ENCODE assay signal across 14 cellular contexts in genomic region chrX:105872921-105873320, GRCh38. TPM values are rescaled to one million over a fixed set of nuclear protein-coding genes. Genes with fewer than 3 reads are reported as not detected.
DNase-seq lines count a peak whose midpoint lies in the region; ATAC-seq and TF ChIP-seq lines count a peak whose summit lies in the region.
"Had no signal": no experiment of that assay in that cellular context is flagged by ENCODE, and none has a peak within 500 bp of the region (broad histone marks: within the 10 kb centered on the region; RNA-seq: fewer than 3 reads in every experiment).

No MANE protein-coding gene starts in this region.

- H3K27me3 ChIP-seq in adipocyte (replicated peaks; ENCODE audit: control insufficient read depth, insufficient read depth, low read length), result peaks cover 3% of the 10 kb centered on the region
- H3K27me3 ChIP-seq in fibroblast of lung (ENCODE audit: control insufficient read depth, insufficient read depth, low read length), result no peaks in the 10 kb centered on the region
- H3K27me3 ChIP-seq: BE2C had no signal

- no peaks in the 10 kb centered on the region for H3K79me2 ChIP-seq in fibroblast of lung (ENCODE audit: control insufficient read depth, insufficient read depth, low read length)

- no peaks in the 10 kb centered on the region for H3K9me3 ChIP-seq in adipocyte (ENCODE audit: control insufficient read depth, low read length)
- H3K9me3 ChIP-seq in fibroblast of lung (ENCODE audit: control insufficient read depth, insufficient read depth, low read depth, low read length), result no peaks in the 10 kb centered on the region
- H3K9me3 ChIP-seq: BE2C had no signal

- POLR2A ChIA-PET in T-cell (lab: Charles Lee), result no interaction called here

- CTCF ChIA-PET in T-cell (lab: Charles Lee), result no interaction called here

- H3K4me1 Mint-ChIP-seq in T-cell, result no peaks in the 10 kb centered on the region
- H3K4me1 Mint-ChIP-seq: CD4-positive, alpha-beta memory T cell had no signal

- H3K36me3 Mint-ChIP-seq in T-cell, result no peaks in the 10 kb centered on the region
- H3K36me3 Mint-ChIP-seq: CD4-positive, alpha-beta memory T cell had no signal

- no peak for TF ChIP-seq CTCF in NB4 (IDR thresholded peaks at IDR 0.05; ENCODE audit: low read depth, low read length)
- TF ChIP-seq CTCF in fibroblast of lung (conservative IDR thresholded peaks at IDR 0.05 in 1 of 2, IDR thresholded peaks at IDR 0.05 in 1 of 2; ENCODE audit: low read depth in 1 of 2, low read length in 2 of 2), result no peak

- H3K4me1 ChIP-seq in adipocyte (ENCODE audit: control insufficient read depth, insufficient read depth, low read length) (no peaks in the 10 kb centered on the region), fibroblast of lung (ENCODE audit: control insufficient read depth, extremely low read depth, insufficient read depth, low read length) (no peaks in the 10 kb centered on the region)
- H3K4me1 ChIP-seq: BE2C had no signal

- no peak overlapping the region for H3K9ac ChIP-seq in adipocyte (ENCODE audit: low read length)
- no peak overlapping the region for H3K9ac ChIP-seq in fibroblast of lung (ENCODE audit: insufficient read depth, low read length)

- H2AFZ ChIP-seq in fibroblast of lung (ENCODE audit: low read length), result no peak overlapping the region

- H4K20me1 ChIP-seq in fibroblast of lung (ENCODE audit: control insufficient read depth, extremely low read depth, insufficient read depth, low read length), result no peaks in the 10 kb centered on the region

- no peak for TF ChIP-seq POLR2A in NB4 (IDR thresholded peaks at IDR 0.05; ENCODE audit: extremely low read depth, insufficient read length)

- peaks cover 0 to 3% (median 0%) of the 10 kb centered on the region in 3 donors for H3K9me3 Mint-ChIP-seq in T-cell
- H3K9me3 Mint-ChIP-seq: HFFc6 had no signal

- no peak for ATAC-seq in T-cell (replicated peaks in 1 of 4)

- H3K4me3 Mint-ChIP-seq in T-cell, result no peak overlapping the region
- H3K4me3 Mint-ChIP-seq: CD4-positive, alpha-beta memory T cell; HFFc6 had no signal

- H3K27me3 Mint-ChIP-seq in T-cell, result peaks cover 0 to 4% of the 10 kb centered on the region in 2 donors
- H3K27me3 Mint-ChIP-seq: CD4-positive, alpha-beta memory T cell had no signal

- H3K27ac ChIP-seq in fibroblast of lung (ENCODE audit: insufficient read depth, low read length), result no peak overlapping the region

- H3K4me3 ChIP-seq in NB4 (ENCODE audit: low read depth, low read length) (no peak overlapping the region), adipocyte (ENCODE audit: low read length) (no peak overlapping the region), fibroblast of lung (replicated peaks in 1 of 4; ENCODE audit: control extremely low read depth in 1 of 4, insufficient read depth in 1 of 4, low read depth in 3 of 4, low read length in 4 of 4) (no peak overlapping the region)

- DNase-seq in NB4 (ENCODE audit: low read depth), result peak; percentile 14
- DNase-seq in adipocyte (ENCODE audit: low read depth), result peak; percentile 65
- peak; percentile 6 to 12 for DNase-seq in fibroblast of lung (ENCODE audit: low read depth in 2 of 2)
- DNase-seq in stromal cell of bone marrow (ENCODE audit: low read depth), result peak; percentile 0
- DNase-seq in COR-L47 (lab: John Stamatoyannopoulos, UW), result no peak
- DNase-seq in inferior parietal cortex (ENCODE audit: extremely low spot score), result no peak
- DNase-seq in T-cell, result no peak
- DNase-seq: BE2C; CD4-positive, alpha-beta memory T cell; GOT3; HFFc6; NCI-H2029; NCI-H524 had no signal

- no peak overlapping the region for H3K27ac Mint-ChIP-seq in T-cell
- H3K27ac Mint-ChIP-seq: HFFc6 had no signal

- H3K36me3 ChIP-seq in adipocyte (ENCODE audit: control insufficient read depth, insufficient read depth, low read length, severe bottlenecking) (no peaks in the 10 kb centered on the region), fibroblast of lung (ENCODE audit: control insufficient read depth, insufficient read depth, low read length) (no peaks in the 10 kb centered on the region)
- H3K36me3 ChIP-seq: BE2C had no signal

- no peak overlapping the region for H3K4me2 ChIP-seq in fibroblast of lung (ENCODE audit: extremely low read depth, insufficient read depth, low read length)

RNA-seq across cellular contexts. Expression of gene NRK, which starts 50.6 kb away (rescaled TPM):
- total RNA-seq in fibroblast of lung (0.50 and 0.77 TPM in 2 replicates), T-cell (under 1 TPM in 2 of 5 donors, not detected in 3; 0.12 to 0.13 TPM)
- polyA plus RNA-seq in fibroblast of lung, result 0.30 and 1.4 TPM in 2 replicates
- 0.14 and 1.1 TPM in 2 replicates for polyA plus RNA-seq in fibroblast of lung (2012)
- polyA minus RNA-seq in fibroblast of lung (ENCODE audit: low replicate concordance), result 0.31 and 3.0 TPM in 2 replicates
- total RNA-seq: CD4-positive, alpha-beta memory T cell; HFFc6; RPMI7951 had no signal
- polyA plus RNA-seq: CD4-positive, alpha-beta memory T cell had no signal

Comparison
In these comparisons a context has a peak if more than half of its experiments do, and no peak if none do; other contexts are left out.
1. DNase-seq: peak in NB4 (single experiment), adipocyte (single experiment), fibroblast of lung (2 of 2) and stromal cell of bone marrow (single experiment); none in COR-L47 (single experiment), inferior parietal cortex (single experiment) and T-cell (0 of 34).